Comparison of ENCODE assay signal across 8 cellular contexts in the genomic region with DNA sequence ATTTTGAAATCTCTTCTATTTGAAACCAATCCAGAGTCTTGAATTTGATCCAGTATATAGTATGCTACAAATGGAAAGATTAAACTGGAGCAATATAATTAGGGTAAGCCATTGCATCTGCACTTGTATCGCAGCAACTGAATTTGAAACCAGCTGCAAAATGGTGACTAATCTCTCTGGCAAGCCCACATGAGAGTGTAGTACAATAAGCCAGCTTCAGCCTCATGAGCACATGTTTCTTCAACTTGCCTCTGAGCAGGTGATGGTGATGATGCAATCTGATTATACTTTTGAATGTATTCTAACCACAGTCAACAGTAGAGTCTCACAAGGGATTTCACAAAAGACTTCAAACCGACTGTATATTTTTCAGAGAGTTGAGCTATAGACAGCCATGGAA. TPM values are rescaled to one million over a fixed set of nuclear protein-coding genes. Genes with fewer than 3 reads are reported as not detected.
DNase-seq lines count a peak whose midpoint lies in the region; ATAC-seq and TF ChIP-seq lines count a peak whose summit lies in the region.

No MANE protein-coding gene starts in this region.

- ATAC-seq in HG02610 (IDR thresholded peaks at IDR 0.05; ENCODE audit: unreplicated experiment) (peak; percentile 99), omental fat pad (ENCODE audit: low FRiP score) (peak; percentile 37)

- peak overlapping the region; percentile 5 for H3K27ac ChIP-seq in caudate nucleus (ENCODE audit: low read depth, low read length)

- DNase-seq in activated CD8-positive, alpha-beta memory T cell treated with anti-CD3 and anti-CD28 coated beads for 4 hours (ENCODE audit: low read depth in 2 of 2), result peak; percentile 4 to 19
- DNase-seq in activated CD8-positive, alpha-beta memory T cell treated with anti-CD3 and anti-CD28 coated beads, Interleukin-2, amount 50 U/mL, for 48 hours, result no peak
- DNase-seq in MV-4-11 (lab: John Stamatoyannopoulos, UW) (peak; percentile 88), SIG-M5 (lab: John Stamatoyannopoulos, UW) (peak; percentile 16), caudate nucleus (lab: John Stamatoyannopoulos, UW) (peak in 25 of 61 donors; percentile 1 to 78 (median 19)), omental fat pad (ENCODE audit: low spot score) (no peak), cortex of kidney (lab: John Stamatoyannopoulos, UW) (no peak)

- no peak for TF ChIP-seq CTCF in omental fat pad (IDR thresholded peaks at IDR 0.05)

RNA-seq across cellular contexts. Expression of a gene that starts 0.8 kb away (rescaled TPM):
- 10 to 100 TPM in 3 of 4 donors, 1 to 10 TPM in 1; 9.7 to 19.3 (median 17.9) TPM for total RNA-seq in omental fat pad

Comparison
In these comparisons a context has a peak if more than half of its experiments do, and no peak if none do; other contexts are left out.
1. DNase-seq: peak in activated CD8-positive, alpha-beta memory T cell treated with anti-CD3 and anti-CD28 coated beads for 4 hours (2 of 2), MV-4-11 (single experiment) and SIG-M5 (single experiment); none in activated CD8-positive, alpha-beta memory T cell treated with anti-CD3 and anti-CD28 coated beads, Interleukin-2, amount 50 U/mL, for 48 hours (single experiment), omental fat pad (single experiment) and cortex of kidney (single experiment).